8 cellular contexts compared by ENCODE assay signal in genomic region chr5:108801776-108802175, GRCh38. TPM values are rescaled to one million over a fixed set of nuclear protein-coding genes. Genes with fewer than 3 reads are reported as not detected.
DNase-seq lines count a peak whose midpoint lies in the region.
"Had no signal": no experiment of that assay in that cellular context is flagged by ENCODE, and none has a peak within 500 bp of the region (broad histone marks: within the 10 kb centered on the region; RNA-seq: fewer than 3 reads in every experiment).

No MANE protein-coding gene starts in this region.

- DNase-seq in GM03348 (ENCODE audit: low spot score) (peak; percentile 66), NCI-H226 (peak; percentile 89), dedifferentiated amniotic fluid mesenchymal stem cell (ENCODE audit: extremely low spot score) (peak; percentile 83), pulmonary artery endothelial cell (ENCODE audit: low read depth, low spot score) (peak; percentile 63), NCI-H82 (lab: John Stamatoyannopoulos, UW) (no peak), NCI-H1436 treated with DMSO at 0.1 percent for 48 hours (lab: John Stamatoyannopoulos, UW) (no peak)
- no peak for DNase-seq in stimulated activated CD4-positive, alpha-beta T cell treated with anti-CD3 and anti-CD28 coated beads, Interleukin-15, amount 100 ng/mL, for 24 hours
- DNase-seq: head of caudate nucleus had no signal

RNA-seq across cellular contexts. Expression of gene FER, which starts 54.1 kb away (rescaled TPM):
- total RNA-seq in pulmonary artery endothelial cell = 17.0 and 29.5 TPM in 2 replicates

Comparison
In these comparisons a context has a peak if more than half of its experiments do, and no peak if none do; other contexts are left out.
1. DNase-seq: peak in GM03348 (single experiment), NCI-H226 (single experiment), dedifferentiated amniotic fluid mesenchymal stem cell (single experiment) and pulmonary artery endothelial cell (single experiment); none in NCI-H82 (single experiment), stimulated activated CD4-positive, alpha-beta T cell treated with anti-CD3 and anti-CD28 coated beads, Interleukin-15, amount 100 ng/mL, for 24 hours (single experiment) and NCI-H1436 treated with DMSO at 0.1 percent for 48 hours (single experiment).